In the genomic region with DNA sequence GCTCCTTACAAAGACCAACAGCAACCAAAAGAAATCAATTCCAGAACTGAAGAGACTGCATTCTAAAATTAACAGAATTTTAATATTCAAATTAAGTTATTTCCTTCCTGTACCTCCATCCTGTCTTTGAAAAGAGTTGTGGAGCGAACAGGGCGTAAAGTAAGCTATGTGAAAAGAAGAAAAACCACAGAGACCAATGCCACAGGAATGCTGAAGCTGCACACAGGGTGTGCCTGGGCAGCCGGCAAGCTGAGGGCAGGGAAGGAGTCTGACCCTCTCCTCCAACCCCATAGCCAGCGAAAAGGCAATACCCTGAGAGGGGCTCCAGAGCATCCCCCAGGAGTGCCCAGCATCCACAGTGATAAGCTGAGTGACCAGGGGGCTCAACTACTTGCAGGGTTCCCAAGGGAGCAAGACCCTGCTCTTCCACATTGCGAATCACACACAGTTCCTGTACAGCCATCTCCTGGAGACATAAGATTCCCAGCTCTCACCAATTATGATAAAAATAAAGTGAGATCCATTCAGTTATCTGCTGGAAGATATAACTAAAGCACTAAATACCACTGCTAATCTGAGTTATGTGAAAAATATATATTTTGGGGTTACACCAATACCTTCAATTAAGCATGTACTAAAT, we compare ENCODE assay signal across 14 cellular contexts.
DNase-seq lines count a peak whose midpoint lies in the region; ATAC-seq, FAIRE-seq and TF ChIP-seq lines count a peak whose summit lies in the region.
"Had no signal": no experiment of that assay in that cellular context is flagged by ENCODE, and none has a peak within 500 bp of the region (broad histone marks: within the 10 kb centered on the region; RNA-seq: fewer than 3 reads in every experiment).

No MANE protein-coding gene starts in this region.

- DNase-seq in AG04449 (ENCODE audit: low read depth, low spot score) (no peak), LHCN-M2 (ENCODE audit: low read depth) (peak; percentile 83), keratinocyte (ENCODE audit: low read depth, low spot score) (no peak), head of caudate nucleus (no peak), OCI-LY7 (ENCODE audit: low spot score) (no peak), NCI-H748 treated with DMSO at 0.1 percent for 48 hours (lab: John Stamatoyannopoulos, UW) (no peak)
- DNase-seq: activated T-cell treated with anti-CD3 and anti-CD28 coated beads for 4 hours, NCI-H446, nucleus accumbens, transverse colon had no signal

- H3K27me3 Mint-ChIP-seq in brain = peaks cover 3% of the 10 kb centered on the region
- H3K27me3 Mint-ChIP-seq: B cell had no signal

- BruUV-seq in OCI-LY7 (replicated peaks; lab: Mats Ljungman, UMichigan) = no TSS peak

- H3K9ac ChIP-seq in keratinocyte (ENCODE audit: control insufficient read depth, extremely low read depth, insufficient read depth, low read length) = peak overlapping the region; percentile 71

- H3K4me3 Mint-ChIP-seq in brain = no peak overlapping the region
- H3K4me3 Mint-ChIP-seq: B cell had no signal

- peak overlapping the region; percentile 96 for H3K4me2 ChIP-seq in keratinocyte (ENCODE audit: control insufficient read depth, extremely low read depth, insufficient read depth, low read depth, low read length)
- H3K4me2 ChIP-seq in OCI-LY7 (ENCODE audit: low read length) = no peak overlapping the region

- POLR2A ChIA-PET in AG04449 (lab: Yijun Ruan, JAX) = interaction anchor here (0.9 kb wide), 1 partner anchor 10 kb away, joined by 3 read pairs; no protein-coding TSS in a partner anchor
- POLR2A ChIA-PET in OCI-LY7 (lab: Charles Lee) = no interaction called here

- H3K36me3 Mint-ChIP-seq in brain = no peaks in the 10 kb centered on the region

- H2AFZ ChIP-seq in keratinocyte (ENCODE audit: control insufficient read depth, low read length) = peak overlapping the region; percentile 39
- H2AFZ ChIP-seq in OCI-LY7 (ENCODE audit: low read length) = no peak overlapping the region

- H3K4me3 ChIP-seq in AG04449 (ENCODE audit: low read depth, low read length) = peak overlapping the region; percentile 37
- H3K4me3 ChIP-seq in keratinocyte (ENCODE audit: control insufficient read depth in 2 of 3, extremely low read depth in 1 of 3, insufficient read depth in 2 of 3, low read depth in 1 of 3, low read length in 3 of 3) = peak overlapping the region in 2 of 3 experiments; percentile 44 to 57
- H3K4me3 ChIP-seq in OCI-LY7 (ENCODE audit: low read depth, low read length, poor library complexity, severe bottlenecking) = no peak overlapping the region
- H3K4me3 ChIP-seq: transverse colon had no signal

- peak overlapping the region in 3 of 5 experiments; percentile 31 to 52 (median 33) for H3K27ac Mint-ChIP-seq in brain
- H3K27ac Mint-ChIP-seq: B cell had no signal

- no peaks in the 10 kb centered on the region for H3K9me1 ChIP-seq in keratinocyte (ENCODE audit: control insufficient read depth, extremely low read depth, insufficient read depth, low read length)

- dilution Hi-C loops in keratinocyte (cut with MboI; ENCODE audit: extremely low pct_ligation_motif_present, low sequenced_read_pairs) = no loop called here

- H3K9me3 Mint-ChIP-seq in brain = no peaks in the 10 kb centered on the region

- H3K36me3 ChIP-seq in keratinocyte (ENCODE audit: control insufficient read depth in 2 of 2, extremely low read depth in 1 of 2, insufficient read depth in 2 of 2, low read length in 2 of 2) (no peaks in the 10 kb centered on the region), OCI-LY7 (ENCODE audit: insufficient read depth, low read length) (no peaks in the 10 kb centered on the region)
- H3K36me3 ChIP-seq: transverse colon had no signal

- peak overlapping the region; percentile 88 for H3K27ac ChIP-seq in keratinocyte (ENCODE audit: control insufficient read depth, insufficient read depth, low read length)
- H3K27ac ChIP-seq in OCI-LY7 (ENCODE audit: low read depth, low read length, poor library complexity, severe bottlenecking) = no peak overlapping the region
- H3K27ac ChIP-seq: transverse colon had no signal

- H3K9me3 ChIP-seq in keratinocyte (ENCODE audit: control insufficient read depth, low read depth, low read length) (no peaks in the 10 kb centered on the region), OCI-LY7 (ENCODE audit: low read length) (no peaks in the 10 kb centered on the region)
- H3K9me3 ChIP-seq: transverse colon had no signal

- TF ChIP-seq CTCF in AG04449 (IDR thresholded peaks at IDR 0.05; ENCODE audit: insufficient read depth, low read length, missing control alignments) = no peak
- TF ChIP-seq CTCF in brain (conservative IDR thresholded peaks at IDR 0.05) = no peak
- TF ChIP-seq CTCF in keratinocyte (optimal IDR thresholded peaks at IDR 0.05 in 1 of 3, IDR thresholded peaks at IDR 0.05 in 1 of 3, conservative IDR thresholded peaks at IDR 0.05 in 1 of 3; ENCODE audit: extremely low read depth in 1 of 3, insufficient read depth in 2 of 3, low read length in 3 of 3) = no peak
- no peak for TF ChIP-seq CTCF in OCI-LY7 (conservative IDR thresholded peaks at IDR 0.05; ENCODE audit: low read length)

- H3K4me1 ChIP-seq in keratinocyte (ENCODE audit: control insufficient read depth, extremely low read depth, insufficient read depth, low read length) (peaks cover 55% of the 10 kb centered on the region), OCI-LY7 (ENCODE audit: insufficient read depth, low read length, poor library complexity, severe bottlenecking) (no peaks in the 10 kb centered on the region)

- H3K9me2 ChIP-seq in OCI-LY7 (ENCODE audit: insufficient read depth, low read length) = no peaks in the 10 kb centered on the region

- no peaks in the 10 kb centered on the region for H3K27me3 ChIP-seq in keratinocyte (ENCODE audit: control insufficient read depth, extremely low read depth, insufficient read depth, low read length)
- H3K27me3 ChIP-seq: transverse colon had no signal

- H3K4me1 Mint-ChIP-seq in brain = peaks cover 44% of the 10 kb centered on the region

- no peak for ATAC-seq in HG02763 (IDR thresholded peaks at IDR 0.05; ENCODE audit: unreplicated experiment)

- intact Hi-C loops in head of caudate nucleus (cut with DNase I) (no loop called here), OCI-LY7 (cut with micrococcal nuclease; ENCODE audit: unreplicated experiment) (no loop called here)

- CTCF ChIA-PET in AG04449 (lab: Yijun Ruan, JAX) = interaction anchor here (0.8 to 5.0 kb wide), 8 partner anchors 9 to 274 kb away, joined by 3 to 48 read pairs (median 3); no protein-coding TSS in a partner anchor
- CTCF ChIA-PET in OCI-LY7 (lab: Charles Lee; ENCODE audit: unreplicated experiment) = interaction anchor here (0.6 kb wide), 1 partner anchor 33 kb away, joined by 3 read pairs; no protein-coding TSS in a partner anchor

- peaks cover 59% of the 10 kb centered on the region for H3K79me2 ChIP-seq in keratinocyte (ENCODE audit: control insufficient read depth, insufficient read depth, low read length)
- no peaks in the 10 kb centered on the region for H3K79me2 ChIP-seq in OCI-LY7 (ENCODE audit: insufficient read depth, low read depth, low read length)

- H4K20me1 ChIP-seq in keratinocyte (ENCODE audit: control insufficient read depth, extremely low read depth, insufficient read depth, low read length) = no peaks in the 10 kb centered on the region
- H4K20me1 ChIP-seq in OCI-LY7 (ENCODE audit: insufficient read depth, low read length) = no peaks in the 10 kb centered on the region

- peak; percentile 86 for FAIRE-seq in keratinocyte (lab: Jason Lieb, UNC)
- FAIRE-seq: colon had no signal
